In genomic region chr20:57651977-57652864, GRCh38 we compare ENCODE assay signal across 11 cellular contexts. TPM values are rescaled to one million over a fixed set of nuclear protein-coding genes. Genes with fewer than 3 reads are reported as not detected.
DNase-seq lines count a peak whose midpoint lies in the region; ATAC-seq and TF ChIP-seq lines count a peak whose summit lies in the region.
"Had no signal": no experiment of that assay in that cellular context is flagged by ENCODE, and none has a peak within 500 bp of the region (broad histone marks: within the 10 kb centered on the region; RNA-seq: fewer than 3 reads in every experiment).

No MANE protein-coding gene starts in this region.

- WGBS in heart left ventricle, 4 donors, result 93 to 96% (median 96%) methylated on average over 39 to 57 of the region's 57 CpGs

- CTCF ChIA-PET in RWPE1 (lab: Yijun Ruan, JAX), result interaction anchor here (1.7 to 3.3 kb wide), 2 partner anchors 29 to 435 kb away, joined by 5 to 20 read pairs; no protein-coding TSS in a partner anchor

- no peak for TF ChIP-seq CTCF in RWPE1 (conservative IDR thresholded peaks at IDR 0.05; ENCODE audit: low read depth)
- TF ChIP-seq CTCF in heart left ventricle (IDR thresholded peaks at IDR 0.05), result no peak

- intact Hi-C loops in heart left ventricle (cut with DNase I), result loop anchor here in 7 of 10 donors (2.0 to 10.0 kb wide), 10 partner anchors 55 to 530 kb away; no protein-coding TSS in a partner anchor
- intact Hi-C loops in posterior vena cava (cut with DNase I), result loop anchor here (5.0 kb wide), 3 partner anchors 435 to 530 kb away; no protein-coding TSS in a partner anchor

- no peak for TF ChIP-seq POLR2A in heart left ventricle (IDR thresholded peaks at IDR 0.05)

- ATAC-seq in heart left ventricle, result no peak
- no peak for ATAC-seq in HG03135 (IDR thresholded peaks at IDR 0.05; ENCODE audit: unreplicated experiment)

- DNase-seq in Daoy (ENCODE audit: low read depth), result peak; percentile 1
- DNase-seq in RWPE1 (ENCODE audit: low spot score), result no peak
- peak in 4 of 5 donors; percentile 5 to 20 (median 16) for DNase-seq in heart left ventricle
- DNase-seq in posterior vena cava (ENCODE audit: low spot score), result peak; percentile 68
- DNase-seq in HK-2 (ENCODE audit: unreplicated experiment), result no peak
- no peak for DNase-seq in CD1c-positive myeloid dendritic cell (ENCODE audit: extremely low spot score)
- DNase-seq in kidney tubule cell (ENCODE audit: low spot score), result no peak

- H3K4me1 ChIP-seq in heart left ventricle, result peaks cover 0 to 8% (median 3%) of the 10 kb centered on the region in 12 donors
- H3K4me1 ChIP-seq: HAP-1 had no signal

- no peaks in the 10 kb centered on the region for H3K9me3 ChIP-seq in heart left ventricle
- H3K9me3 ChIP-seq: HAP-1 had no signal

- peaks cover 0 to 48% (median 29%) of the 10 kb centered on the region in 9 donors for H3K36me3 ChIP-seq in heart left ventricle
- H3K36me3 ChIP-seq: HAP-1 had no signal

- POLR2A ChIA-PET in RWPE1 (lab: Yijun Ruan, JAX; ENCODE audit: low non-redundant PET), result no interaction called here

- H3K27me3 ChIP-seq in heart left ventricle, result no peaks in the 10 kb centered on the region

- H3K27ac ChIP-seq in RWPE1 (peak overlapping the region; percentile 7; the same call in 1 of the 2 replicates), heart left ventricle (no peak overlapping the region)
- H3K27ac ChIP-seq: C4-2B had no signal

- H3K4me3 ChIP-seq in heart left ventricle, result no peak overlapping the region
- H3K4me3 ChIP-seq: HAP-1 had no signal

RNA-seq across cellular contexts. Expression of gene ZBP1, which starts 32.0 kb away (rescaled TPM):
- total RNA-seq in Daoy (2014; rRNA removed; shearing (Covaris generic)), result 0.11 TPM in 1 of 2 replicates, not detected in the other
- total RNA-seq in heart left ventricle (1 to 10 TPM in 2 of 9 donors, under 1 TPM in 2, not detected in 5; 0.21 to 1.7 (median 0.90) TPM), posterior vena cava (under 1 TPM; 0.24 to 0.37 TPM)
- polyA plus RNA-seq in heart left ventricle, result under 1 TPM in 1 of 2 donors, not detected in 1; 0.15 TPM
- total RNA-seq: progenitor cell of endocrine pancreas had no signal

RNA-seq across cellular contexts. Expression of gene PMEPA1, which starts 57.6 kb away (rescaled TPM):
- 11.0 and 12.2 TPM in 2 replicates for total RNA-seq in Daoy (2014; rRNA removed; shearing (Covaris generic))
- total RNA-seq in heart left ventricle (10 to 100 TPM; 25.1 to 91.4 (median 30.0) TPM), posterior vena cava (10 to 100 TPM; 45.6 to 55.6 TPM)
- 100 to 1,000 TPM in 1 of 2 donors, 10 to 100 TPM in 1; 12.6 to 115 TPM for polyA plus RNA-seq in heart left ventricle

Comparison
In these comparisons a context has a peak if more than half of its experiments do, and no peak if none do; other contexts are left out.
1. DNase-seq: peak in Daoy (single experiment), heart left ventricle (4 of 5) and posterior vena cava (single experiment); none in RWPE1 (single experiment), HK-2 (single experiment), CD1c-positive myeloid dendritic cell (single experiment) and kidney tubule cell (single experiment).